10 cellular contexts compared by ENCODE assay signal in genomic region chr14:61510736-61511557, GRCh38.
DNase-seq lines count a peak whose midpoint lies in the region; ATAC-seq, FAIRE-seq and TF ChIP-seq lines count a peak whose summit lies in the region.
"Had no signal": no experiment of that assay in that cellular context is flagged by ENCODE, and none has a peak within 500 bp of the region (broad histone marks: within the 10 kb centered on the region; RNA-seq: fewer than 3 reads in every experiment).

No MANE protein-coding gene starts in this region.

- peak overlapping the region; percentile 67 for H3K4me3 Mint-ChIP-seq in activated naive CD8-positive, alpha-beta T cell treated with anti-CD3 and anti-CD28 coated beads, Interleukin-2, amount 50 U/mL, for 24 hours
- H3K4me3 Mint-ChIP-seq in naive thymus-derived CD8-positive, alpha-beta T cell: peak overlapping the region in 8 of 10 donors; percentile 31 to 64 (median 50)

- H3K27me3 Mint-ChIP-seq in activated naive CD8-positive, alpha-beta T cell treated with anti-CD3 and anti-CD28 coated beads, Interleukin-2, amount 50 U/mL, for 24 hours: peaks cover 2% of the 10 kb centered on the region
- H3K27me3 Mint-ChIP-seq in naive thymus-derived CD8-positive, alpha-beta T cell: no peaks in the 10 kb centered on the region

- DNase-seq in A549 (ENCODE audit: low read depth in 1 of 2, low spot score in 1 of 2) (no peak), T-helper 9 cell (no peak), MV-4-11 (lab: John Stamatoyannopoulos, UW) (no peak)
- DNase-seq in activated naive CD8-positive, alpha-beta T cell treated with anti-CD3 and anti-CD28 coated beads, Interleukin-2, amount 50 U/mL, for 24 hours: no peak
- no peak for DNase-seq in naive thymus-derived CD8-positive, alpha-beta T cell
- DNase-seq: NK-92 treated with Interleukin-12 subunit alpha and Interleukin-12 subunit beta, amount 100 ng/mL, for 24 hours had no signal

- peak overlapping the region; percentile 35; the same call in 2 of the 3 replicates for H3K4me2 ChIP-seq in A549

- H3K4me3 ChIP-seq in A549 (no peak overlapping the region), HEK293 (ENCODE audit: low read depth, low read length) (no peak overlapping the region)
- H3K4me3 ChIP-seq: dorsolateral prefrontal cortex had no signal

- peaks cover 3% of the 10 kb centered on the region for H3K9me3 Mint-ChIP-seq in activated naive CD8-positive, alpha-beta T cell treated with anti-CD3 and anti-CD28 coated beads, Interleukin-2, amount 50 U/mL, for 24 hours
- H3K9me3 Mint-ChIP-seq in naive thymus-derived CD8-positive, alpha-beta T cell: peaks cover 0 to 2% (median 0%) of the 10 kb centered on the region in 9 donors

- TF ChIP-seq EP300 in A549 (IDR thresholded peaks at IDR 0.05): no peak

- FAIRE-seq in A549 (lab: Jason Lieb, UNC): no peak

- H3K4me1 ChIP-seq in A549 (peaks cover 42% of the 10 kb centered on the region), HEK293 (ENCODE audit: control insufficient read depth, insufficient read depth, low read length) (no peaks in the 10 kb centered on the region)

- no peak for TF ChIP-seq POLR2A in A549 (IDR thresholded peaks at IDR 0.05; ENCODE audit: low read length)

- H3K9me3 ChIP-seq in A549 (no peaks in the 10 kb centered on the region), HEK293 (ENCODE audit: control insufficient read depth, insufficient read depth, low read depth, low read length) (no peaks in the 10 kb centered on the region)

- CTCF ChIA-PET in A549 (lab: Yijun Ruan, JAX): interaction anchor here (1.2 to 2.5 kb wide), 3 partner anchors 10 to 50 kb away, joined by 3 to 9 read pairs (median 3); no protein-coding TSS in a partner anchor
- CTCF ChIA-PET in HEK293 (lab: Yijun Ruan, JAX): interaction anchor here (0.8 kb wide), 1 partner anchor 51 kb away, joined by 3 read pairs; no protein-coding TSS in a partner anchor

- TF ChIP-seq CTCF in A549 (IDR thresholded peaks at IDR 0.05) (no peak), HEK293 (tag by site-specific recombination; IDR thresholded peaks at IDR 0.05) (no peak)

- 88% methylated on average over 6 of the region's 6 CpGs for WGBS in A549 (ENCODE audit: missing lambda C conversion rate)

- no peak for TF ChIP-seq RAD21 in A549 (conservative IDR thresholded peaks at IDR 0.05 in 1 of 2, IDR thresholded peaks at IDR 0.05 in 1 of 2)

- no peaks in the 10 kb centered on the region for H3K36me3 ChIP-seq in HEK293 (ENCODE audit: control insufficient read depth in 2 of 2, insufficient read depth in 1 of 2, low read length in 2 of 2)

- H3K4me1 Mint-ChIP-seq in activated naive CD8-positive, alpha-beta T cell treated with anti-CD3 and anti-CD28 coated beads, Interleukin-2, amount 50 U/mL, for 24 hours: peaks cover 96% of the 10 kb centered on the region
- H3K4me1 Mint-ChIP-seq in naive thymus-derived CD8-positive, alpha-beta T cell: peaks cover 48 to 93% (median 87%) of the 10 kb centered on the region in 4 donors

- peak overlapping the region; percentile 66 to 81 for H3K27ac ChIP-seq in A549
- no peak overlapping the region for H3K27ac ChIP-seq in HEK293 (ENCODE audit: extremely low read depth, low read depth, low read length)

- POLR2A ChIA-PET in A549 (lab: Yijun Ruan, JAX) (no interaction called here), HEK293 (lab: Yijun Ruan, JAX) (no interaction called here)
- POLR2A ChIA-PET in naive thymus-derived CD8-positive, alpha-beta T cell (lab: Charles Lee): interaction anchor here (1.0 to 3.0 kb wide), 4 partner anchors 8 to 34 kb away, joined by 3 to 10 read pairs (median 3); no protein-coding TSS in a partner anchor

- H3K27ac Mint-ChIP-seq in activated naive CD8-positive, alpha-beta T cell treated with anti-CD3 and anti-CD28 coated beads, Interleukin-2, amount 50 U/mL, for 24 hours: peak overlapping the region; percentile 100
- H3K27ac Mint-ChIP-seq in naive thymus-derived CD8-positive, alpha-beta T cell: peak overlapping the region in 9 of 10 donors; percentile 83 to 97 (median 92)

- H3K36me3 Mint-ChIP-seq in activated naive CD8-positive, alpha-beta T cell treated with anti-CD3 and anti-CD28 coated beads, Interleukin-2, amount 50 U/mL, for 24 hours (ENCODE audit: low read depth): peaks cover 74% of the 10 kb centered on the region
- H3K36me3 Mint-ChIP-seq in naive thymus-derived CD8-positive, alpha-beta T cell: peaks cover 10 to 63% (median 24%) of the 10 kb centered on the region in 3 donors

- ATAC-seq in A549 (peak in 1 of 2 experiments; percentile 12; a peak in 3 of 6 replicates), HG03045 (IDR thresholded peaks at IDR 0.05; ENCODE audit: unreplicated experiment) (no peak), HG02678 (IDR thresholded peaks at IDR 0.05; ENCODE audit: unreplicated experiment) (no peak)
- peak; percentile 22 for ATAC-seq in activated naive CD8-positive, alpha-beta T cell treated with anti-CD3 and anti-CD28 coated beads, Interleukin-2, amount 50 U/mL, for 24 hours
- ATAC-seq in naive thymus-derived CD8-positive, alpha-beta T cell: peak; percentile 32 to 35

TF ChIP-seq in A549, 52 proteins besides CTCF, POLR2A, EP300 and RAD21:
- no peak for TF ChIP-seq EHMT2 (IDR thresholded peaks at IDR 0.05; ENCODE audit: low read depth)
- no peak for TF ChIP-seq HES2 (IDR thresholded peaks at IDR 0.05)
- TF ChIP-seq HOXA7 (CRISPR knock-in tag; IDR thresholded peaks at IDR 0.05): no peak
- TF ChIP-seq PHF8 (IDR thresholded peaks at IDR 0.05; ENCODE audit: borderline replicate concordance, low read depth): no peak
- no peak for TF ChIP-seq HDAC2 (IDR thresholded peaks at IDR 0.05)
- TF ChIP-seq NR3C1 (IDR thresholded peaks at IDR 0.05): no peak
- no peak for TF ChIP-seq SMC3 (IDR thresholded peaks at IDR 0.05)

TF ChIP-seq in HEK293, 187 proteins besides CTCF, POLR2A, EP300 and RAD21:
- TF ChIP-seq ZIC2 (tag by site-specific recombination; IDR thresholded peaks at IDR 0.05): 0 out of 2 replicates have a peak, but pooled peaks have one; percentile 21
- TF ChIP-seq EGR2 (tag by site-specific recombination; IDR thresholded peaks at IDR 0.05; ENCODE audit: low read depth): no peak
- no peak for TF ChIP-seq ATF2 (tag by site-specific recombination; IDR thresholded peaks at IDR 0.05; ENCODE audit: low read depth)
- no peak for TF ChIP-seq TCF7L2 (IDR thresholded peaks at IDR 0.05; ENCODE audit: borderline replicate concordance, low read depth, low read length)

Comparison
In these comparisons a context has a peak if more than half of its experiments do, and no peak if none do; other contexts are left out.
1. ATAC-seq: peak in activated naive CD8-positive, alpha-beta T cell treated with anti-CD3 and anti-CD28 coated beads, Interleukin-2, amount 50 U/mL, for 24 hours (single experiment) and naive thymus-derived CD8-positive, alpha-beta T cell (2 of 2); none in HG03045 (single experiment) and HG02678 (single experiment).